Comparison of ENCODE assay signal across 1 cellular context in genomic region chr10:21513035-21513434, GRCh38.
TF ChIP-seq lines count a peak whose summit lies in the region.

No MANE protein-coding gene starts in this region.

TF ChIP-seq in GM23338, 12 proteins besides CTCF, POLR2A, EP300 and RAD21:
- no peak for TF ChIP-seq EZH2 (IDR thresholded peaks at IDR 0.05; ENCODE audit: low read depth, unreplicated experiment)
- no peak for TF ChIP-seq STAT1 (IDR thresholded peaks at IDR 0.05; ENCODE audit: unreplicated experiment)
- TF ChIP-seq CREB1 (CRISPR knock-in tag; IDR thresholded peaks at IDR 0.05; ENCODE audit: low read depth), result no peak
- TF ChIP-seq NANOG (IDR thresholded peaks at IDR 0.05; ENCODE audit: borderline replicate concordance), result no peak
- TF ChIP-seq POLR2AphosphoS5 (IDR thresholded peaks at IDR 0.05; ENCODE audit: low read depth), result no peak
- TF ChIP-seq ZNF462 (CRISPR knock-in tag; IDR thresholded peaks at IDR 0.05), result no peak
- no peak for TF ChIP-seq REST (IDR thresholded peaks at IDR 0.05; ENCODE audit: unreplicated experiment)
- TF ChIP-seq EZH2phosphoT487 (IDR thresholded peaks at IDR 0.05; ENCODE audit: unreplicated experiment), result no peak
- no peak for TF ChIP-seq JUNB (IDR thresholded peaks at IDR 0.05; ENCODE audit: unreplicated experiment)
- TF ChIP-seq ZNF331 (CRISPR knock-in tag; IDR thresholded peaks at IDR 0.05; ENCODE audit: low read depth), result no peak
- TF ChIP-seq ETS1 (IDR thresholded peaks at IDR 0.05), result no peak
